In the genomic region with DNA sequence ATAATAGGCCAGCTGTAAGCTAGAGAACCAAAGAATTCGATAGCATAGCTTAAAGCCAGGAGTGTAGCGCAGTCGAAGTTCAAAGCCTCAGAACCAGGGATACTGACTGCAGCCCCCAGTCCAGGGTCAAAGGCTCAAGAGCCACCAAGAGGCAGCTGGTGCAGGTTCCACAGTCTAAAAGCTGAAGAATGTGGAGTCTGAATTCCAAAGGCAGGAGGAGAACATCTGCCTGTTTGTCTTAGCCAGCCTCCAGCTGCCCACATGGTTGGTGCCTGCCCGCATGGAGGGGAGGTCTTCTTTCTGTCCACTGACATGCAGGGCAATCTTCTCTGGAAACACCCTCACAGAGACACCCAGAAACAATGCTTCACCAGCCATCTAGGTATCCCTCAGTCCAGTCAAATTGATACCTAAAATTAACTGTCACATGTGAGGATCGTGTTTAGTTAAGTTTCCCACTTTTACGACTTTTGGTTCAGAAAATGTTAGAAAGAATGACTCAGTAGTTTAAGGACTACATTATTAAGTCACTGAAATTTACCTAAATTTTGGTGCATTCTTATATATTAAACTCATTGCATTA, we compare ENCODE assay signal across 27 cellular contexts. TPM values are rescaled to one million over a fixed set of nuclear protein-coding genes. Genes with fewer than 3 reads are reported as not detected.
DNase-seq lines count a peak whose midpoint lies in the region; ATAC-seq, FAIRE-seq and TF ChIP-seq lines count a peak whose summit lies in the region.
"Had no signal": no experiment of that assay in that cellular context is flagged by ENCODE, and none has a peak within 500 bp of the region (broad histone marks: within the 10 kb centered on the region; RNA-seq: fewer than 3 reads in every experiment).

No MANE protein-coding gene starts in this region.

- peak; percentile 51 for ATAC-seq in activated CD4-positive, alpha-beta T cell treated with anti-CD3 and anti-CD28 coated beads for 36 hours
- peak; percentile 57 for ATAC-seq in HepG2
- ATAC-seq in right lobe of liver = no peak
- peak; percentile 73 for ATAC-seq in GM12878
- ATAC-seq in stimulated activated effector memory CD8-positive, alpha-beta T cell treated with anti-CD3 and anti-CD28 coated beads, Interleukin-12 subunit alpha, Interleukin-12 subunit beta, amount 100 ng/mL, for 72 hours = peak; percentile 78
- ATAC-seq in HG02610 (IDR thresholded peaks at IDR 0.05; ENCODE audit: unreplicated experiment) = no peak

- TF ChIP-seq RAD21 in HepG2 (CRISPR knock-in tag; IDR thresholded peaks at IDR 0.05) (no peak), GM12878 (IDR thresholded peaks at IDR 0.05; ENCODE audit: insufficient read depth, low read depth, low read length) (no peak)

- CTCF ChIA-PET in activated CD4-positive, alpha-beta T cell treated with anti-CD3 and anti-CD28 coated beads for 36 hours (lab: Charles Lee) = interaction anchor here (2.5 kb wide), 1 partner anchor 173 kb away, joined by 8 read pairs; no protein-coding TSS in a partner anchor
- CTCF ChIA-PET in activated CD4-positive, alpha-beta T cell treated with anti-CD3 and anti-CD28 coated beads, Interleukin-2, amount 10 ng/mL, durations not matched to agents 7 days and 5 days (lab: Charles Lee) = interaction anchor here (0.5 to 1.2 kb wide), 3 partner anchors 173 to 692 kb away, joined by 3 to 4 read pairs (median 4); no protein-coding TSS in a partner anchor
- CTCF ChIA-PET in HepG2 (lab: Yijun Ruan, JAX; ENCODE audit: low intra/inter-chr PET ratio, low total read pairs) (no interaction called here), GM12878 (lab: Yijun Ruan, JAX) (interaction anchor here (0.6 to 3.0 kb wide), 4 partner anchors 165 to 194 kb away, joined by 3 to 9 read pairs (median 5); no protein-coding TSS in a partner anchor)

- intact Hi-C loops in activated CD4-positive, alpha-beta T cell treated with anti-CD3 and anti-CD28 coated beads for 36 hours (cut with DNase I, micrococcal nuclease) = no loop called here
- intact Hi-C loops in HepG2 (cut with micrococcal nuclease; ENCODE audit: unreplicated experiment) = no loop called here
- intact Hi-C loops in right lobe of liver (cut with DNase I) = loop anchor here in 1 of 2 donors (10.0 kb wide), 1 partner anchor 161 kb away; no protein-coding TSS in a partner anchor
- intact Hi-C loops in GM12878 (cut with micrococcal nuclease; ENCODE audit: unreplicated experiment) = no loop called here

- no TSS peak for BruUV-seq in HepG2 (replicated peaks; lab: Mats Ljungman, UMichigan)
- BruUV-seq in GM12878 (replicated peaks; lab: Mats Ljungman, UMichigan) = no TSS peak

- no peak for DNase-seq in activated CD4-positive, alpha-beta T cell treated with anti-CD3 and anti-CD28 coated beads for 36 hours
- no peak for DNase-seq in activated CD4-positive, alpha-beta T cell treated with anti-CD3 and anti-CD28 coated beads, Interleukin-2, amount 10 ng/mL, durations not matched to agents 7 days and 5 days
- DNase-seq in HepG2 (ENCODE audit: low spot score) (peak; percentile 3), right lobe of liver (no peak), GM12878 (ENCODE audit: low read depth, low spot score) (no peak), T1000 (lab: John Stamatoyannopoulos, UW) (no peak)
- DNase-seq in stimulated activated effector memory CD8-positive, alpha-beta T cell treated with anti-CD3 and anti-CD28 coated beads, Interleukin-12 subunit alpha, Interleukin-12 subunit beta, amount 100 ng/mL, for 72 hours (ENCODE audit: low spot score in 2 of 2) = no peak
- DNase-seq: ACHN; CD8-positive, alpha-beta memory T cell; EL; GF-D8; KG1; NCI-H1092; NCI-H1436; NCI-H187 treated with DMSO at 0.1 percent for 48 hours; NCI-H2107; NCI-H510A treated with DMSO at 0.1 percent for 48 hours; NCI-H748 treated with DMSO at 0.1 percent for 48 hours; PC-9; RPMI8226; SHP77 had no signal

- no peaks in the 10 kb centered on the region for H3K9me3 ChIP-seq in HepG2 (ENCODE audit: low read length)
- H3K9me3 ChIP-seq in right lobe of liver = no peaks in the 10 kb centered on the region
- no peaks in the 10 kb centered on the region for H3K9me3 ChIP-seq in GM12878 (replicated peaks; ENCODE audit: control insufficient read depth, insufficient read depth, low read length)

- no peak overlapping the region for H3K27ac Mint-ChIP-seq in activated CD4-positive, alpha-beta T cell treated with anti-CD3 and anti-CD28 coated beads for 36 hours
- H3K27ac Mint-ChIP-seq in activated CD4-positive, alpha-beta T cell treated with anti-CD3 and anti-CD28 coated beads, Interleukin-2, amount 10 ng/mL, durations not matched to agents 7 days and 5 days = no peak overlapping the region
- H3K27ac Mint-ChIP-seq in stimulated activated effector memory CD8-positive, alpha-beta T cell treated with anti-CD3 and anti-CD28 coated beads, Interleukin-12 subunit alpha, Interleukin-12 subunit beta, amount 100 ng/mL, for 72 hours = peak overlapping the region; percentile 50

- FAIRE-seq in HepG2 (lab: Jason Lieb, UNC) = no peak
- FAIRE-seq in GM12878 (lab: Jason Lieb, UNC) = peak; percentile 18
- FAIRE-seq: H54 had no signal

- in situ Hi-C loops in HepG2 (cut with HindIII; ENCODE audit: extremely low pct_ligation_motif_present, low pct_unique_long_range_greater_than_20kb) = no loop called here
- in situ Hi-C loops in GM12878 (cut with MboI) = no loop called here

- TF ChIP-seq CTCF in HepG2 (CRISPR knock-in tag; IDR thresholded peaks at IDR 0.05) (no peak), right lobe of liver (IDR thresholded peaks at IDR 0.05) (no peak), GM12878 (IDR thresholded peaks at IDR 0.05 in 2 of 3, conservative IDR thresholded peaks at IDR 0.05 in 1 of 3; ENCODE audit: control insufficient read depth in 2 of 3, extremely low read depth in 1 of 3, insufficient read depth in 1 of 3, low read depth in 3 of 3, low read length in 3 of 3) (no peak)

- H3K36me3 ChIP-seq in HepG2 (replicated peaks in 1 of 2; ENCODE audit: control insufficient read depth in 1 of 2, insufficient read depth in 2 of 2, low read length in 2 of 2) (peaks cover 5 to 19% of the 10 kb centered on the region in 2 experiments; a peak in 4 of 5 replicates), right lobe of liver (peaks cover 0 to 11% (median 4%) of the 10 kb centered on the region in 4 donors), GM12878 (ENCODE audit: control insufficient read depth in 2 of 2, insufficient read depth in 2 of 2, low read length in 1 of 2) (no peaks in the 10 kb centered on the region; a peak in 3 of 4 replicates)

- TF ChIP-seq EP300 in HepG2 (IDR thresholded peaks at IDR 0.05; ENCODE audit: low read depth in 2 of 2, low read length in 2 of 2) (no peak), HepG2 (CRISPR knock-in tag; IDR thresholded peaks at IDR 0.05; ENCODE audit: borderline replicate concordance) (no peak), GM12878 (IDR thresholded peaks at IDR 0.05; ENCODE audit: borderline replicate concordance in 1 of 2, control insufficient read depth in 1 of 2, low read depth in 2 of 2, low read length in 2 of 2) (no peak)

- H3K79me2 ChIP-seq in HepG2 (ENCODE audit: insufficient read depth, low read length) (no peaks in the 10 kb centered on the region), GM12878 (ENCODE audit: control insufficient read depth, insufficient read depth, low read length) (no peaks in the 10 kb centered on the region)

- H3K9ac ChIP-seq in HepG2 (ENCODE audit: insufficient read depth, low read depth, low read length) (no peak overlapping the region), GM12878 (ENCODE audit: control insufficient read depth, insufficient read depth, low read length) (no peak overlapping the region)
- H3K9ac ChIP-seq: BLaER1 treated with 17β-estradiol and CSF1 and Interleukin-3, amounts not matched to agents 10 nM and 100 nM had no signal

- peaks cover 14% of the 10 kb centered on the region for H3K4me1 Mint-ChIP-seq in activated CD4-positive, alpha-beta T cell treated with anti-CD3 and anti-CD28 coated beads for 36 hours
- H3K4me1 Mint-ChIP-seq in activated CD4-positive, alpha-beta T cell treated with anti-CD3 and anti-CD28 coated beads, Interleukin-2, amount 10 ng/mL, durations not matched to agents 7 days and 5 days = peaks cover 2% of the 10 kb centered on the region
- H3K4me1 Mint-ChIP-seq in stimulated activated effector memory CD8-positive, alpha-beta T cell treated with anti-CD3 and anti-CD28 coated beads, Interleukin-12 subunit alpha, Interleukin-12 subunit beta, amount 100 ng/mL, for 72 hours = no peaks in the 10 kb centered on the region
- H3K4me1 Mint-ChIP-seq: CD8-positive, alpha-beta memory T cell had no signal

- 84% methylated on average over 6 of the region's 6 CpGs for WGBS in HepG2 (ENCODE audit: low lambda C conversion rate)
- 77% methylated on average over 3 of the region's 6 CpGs for WGBS in right lobe of liver (ENCODE audit: insufficient coverage, low coverage, low lambda C conversion rate, missing lambda C conversion rate)
- WGBS in GM12878 (ENCODE audit: insufficient coverage, insufficient replicate concordance, low lambda C conversion rate, missing lambda C conversion rate) = 67% methylated on average over 6 of the region's 6 CpGs

- no peak overlapping the region for H2AFZ ChIP-seq in HepG2 (ENCODE audit: low read length)
- no peak overlapping the region for H2AFZ ChIP-seq in GM12878 (ENCODE audit: control insufficient read depth, low read depth, low read length)
- H2AFZ ChIP-seq: PC-9 had no signal

- H3K4me3 Mint-ChIP-seq in activated CD4-positive, alpha-beta T cell treated with anti-CD3 and anti-CD28 coated beads for 36 hours = no peak overlapping the region
- H3K4me3 Mint-ChIP-seq in activated CD4-positive, alpha-beta T cell treated with anti-CD3 and anti-CD28 coated beads, Interleukin-2, amount 10 ng/mL, durations not matched to agents 7 days and 5 days = no peak overlapping the region
- no peak overlapping the region for H3K4me3 Mint-ChIP-seq in stimulated activated effector memory CD8-positive, alpha-beta T cell treated with anti-CD3 and anti-CD28 coated beads, Interleukin-12 subunit alpha, Interleukin-12 subunit beta, amount 100 ng/mL, for 72 hours
- H3K4me3 Mint-ChIP-seq: CD8-positive, alpha-beta memory T cell had no signal

- peaks cover 23% of the 10 kb centered on the region for H3K36me3 Mint-ChIP-seq in activated CD4-positive, alpha-beta T cell treated with anti-CD3 and anti-CD28 coated beads for 36 hours (ENCODE audit: low read depth)
- H3K36me3 Mint-ChIP-seq in activated CD4-positive, alpha-beta T cell treated with anti-CD3 and anti-CD28 coated beads, Interleukin-2, amount 10 ng/mL, durations not matched to agents 7 days and 5 days (ENCODE audit: low read depth) = peaks cover 60% of the 10 kb centered on the region
- H3K36me3 Mint-ChIP-seq in stimulated activated effector memory CD8-positive, alpha-beta T cell treated with anti-CD3 and anti-CD28 coated beads, Interleukin-12 subunit alpha, Interleukin-12 subunit beta, amount 100 ng/mL, for 72 hours = peaks cover 34% of the 10 kb centered on the region

- RAD21 ChIA-PET in GM12878 (lab: Charles Lee; ENCODE audit: unreplicated experiment) = interaction anchor here (0.5 kb wide), 1 partner anchor 672 kb away, joined by 4 read pairs; no protein-coding TSS in a partner anchor

- H3K9me3 Mint-ChIP-seq in activated CD4-positive, alpha-beta T cell treated with anti-CD3 and anti-CD28 coated beads for 36 hours (ENCODE audit: low read depth) = no peaks in the 10 kb centered on the region
- H3K9me3 Mint-ChIP-seq in activated CD4-positive, alpha-beta T cell treated with anti-CD3 and anti-CD28 coated beads, Interleukin-2, amount 10 ng/mL, durations not matched to agents 7 days and 5 days = no peaks in the 10 kb centered on the region
- H3K9me3 Mint-ChIP-seq in stimulated activated effector memory CD8-positive, alpha-beta T cell treated with anti-CD3 and anti-CD28 coated beads, Interleukin-12 subunit alpha, Interleukin-12 subunit beta, amount 100 ng/mL, for 72 hours = no peaks in the 10 kb centered on the region
- H3K9me3 Mint-ChIP-seq: CD8-positive, alpha-beta memory T cell had no signal

- no peak overlapping the region for H3K4me3 ChIP-seq in HepG2 (replicated peaks in 1 of 3; ENCODE audit: insufficient read depth in 1 of 3, low read depth in 2 of 3, low read length in 3 of 3)
- no peak overlapping the region for H3K4me3 ChIP-seq in right lobe of liver
- no peak overlapping the region for H3K4me3 ChIP-seq in GM12878
- H3K4me3 ChIP-seq: BLaER1 treated with 17β-estradiol and CSF1 and Interleukin-3, amounts not matched to agents 10 nM and 100 nM; PC-9 had no signal

- no peaks in the 10 kb centered on the region for H3K27me3 Mint-ChIP-seq in activated CD4-positive, alpha-beta T cell treated with anti-CD3 and anti-CD28 coated beads for 36 hours
- H3K27me3 Mint-ChIP-seq in activated CD4-positive, alpha-beta T cell treated with anti-CD3 and anti-CD28 coated beads, Interleukin-2, amount 10 ng/mL, durations not matched to agents 7 days and 5 days = no peaks in the 10 kb centered on the region
- H3K27me3 Mint-ChIP-seq: CD8-positive, alpha-beta memory T cell had no signal

- H3K27me3 ChIP-seq in HepG2 (ENCODE audit: control insufficient read depth in 1 of 2, insufficient read depth in 2 of 2, low read length in 2 of 2) (no peaks in the 10 kb centered on the region; a peak in 1 of 5 replicates), right lobe of liver (no peaks in the 10 kb centered on the region), GM12878 (replicated peaks in 1 of 2; ENCODE audit: control insufficient read depth in 2 of 2, insufficient read depth in 2 of 2, low read length in 1 of 2) (no peaks in the 10 kb centered on the region)
- H3K27me3 ChIP-seq: BLaER1 treated with 17β-estradiol and CSF1 and Interleukin-3, amounts not matched to agents 10 nM and 100 nM had no signal

- H4K20me1 ChIP-seq in HepG2 (ENCODE audit: insufficient read depth, low read length) (0 out of 2 replicates have a peak, but pooled peaks cover 3% of the 10 kb centered on the region), GM12878 (ENCODE audit: control insufficient read depth, insufficient read depth) (no peaks in the 10 kb centered on the region)
- H4K20me1 ChIP-seq: BLaER1 treated with 17β-estradiol and CSF1 and Interleukin-3, amounts not matched to agents 10 nM and 100 nM had no signal

- POLR2A ChIA-PET in activated CD4-positive, alpha-beta T cell treated with anti-CD3 and anti-CD28 coated beads for 36 hours (lab: Charles Lee) = no interaction called here
- POLR2A ChIA-PET in activated CD4-positive, alpha-beta T cell treated with anti-CD3 and anti-CD28 coated beads, Interleukin-2, amount 10 ng/mL, durations not matched to agents 7 days and 5 days (lab: Charles Lee) = no interaction called here
- POLR2A ChIA-PET in HepG2 (lab: Yijun Ruan, JAX) = no interaction called here
- POLR2A ChIA-PET in GM12878 (lab: Charles Lee) = interaction anchor here (0.5 to 0.6 kb wide), 2 partner anchors 58 to 340 kb away, joined by 3 to 4 read pairs; no protein-coding TSS in a partner anchor

- SMC1A ChIA-PET in GM12878 (lab: Charles Lee; ENCODE audit: uncharacterized antibody, unreplicated experiment) = interaction anchor here (1.0 to 1.6 kb wide), 3 partner anchors 86 to 182 kb away, joined by 3 to 5 read pairs (median 4); no protein-coding TSS in a partner anchor

- TF ChIP-seq POLR2A in HepG2 (IDR thresholded peaks at IDR 0.05; ENCODE audit: insufficient read depth in 1 of 2, low read depth in 2 of 2, low read length in 2 of 2) (no peak), right lobe of liver (IDR thresholded peaks at IDR 0.05) (no peak), GM12878 (IDR thresholded peaks at IDR 0.05; ENCODE audit: low read depth, low read length) (no peak)

- H3K4me2 ChIP-seq in HepG2 (ENCODE audit: low read depth, low read length) (no peak overlapping the region), GM12878 (ENCODE audit: control insufficient read depth, insufficient read depth) (no peak overlapping the region)
- H3K4me2 ChIP-seq: BLaER1 treated with 17β-estradiol and CSF1 and Interleukin-3, amounts not matched to agents 10 nM and 100 nM; PC-9 had no signal

- H3K27ac ChIP-seq in HepG2 (ENCODE audit: extremely low read length, insufficient read depth, low read length) (no peak overlapping the region), right lobe of liver (no peak overlapping the region), GM12878 (ENCODE audit: control insufficient read depth, insufficient read depth) (no peak overlapping the region)
- H3K27ac ChIP-seq: 22Rv1, HL-60, PC-9 had no signal

- H3K4me1 ChIP-seq in HepG2 (ENCODE audit: insufficient read depth, low read length) (0 out of 2 replicates have a peak, but pooled peaks cover 5% of the 10 kb centered on the region), right lobe of liver (no peaks in the 10 kb centered on the region), GM12878 (ENCODE audit: control insufficient read depth, insufficient read depth, low read length) (no peaks in the 10 kb centered on the region)
- H3K4me1 ChIP-seq: BLaER1 treated with 17β-estradiol and CSF1 and Interleukin-3, amounts not matched to agents 10 nM and 100 nM had no signal

RNA-seq across cellular contexts. Expression of gene RHOH, which starts 52.8 kb away (rescaled TPM):
- total RNA-seq in activated CD4-positive, alpha-beta T cell treated with anti-CD3 and anti-CD28 coated beads for 36 hours = 10 to 100 TPM; 74.7 to 83.6 TPM
- 100 to 1,000 TPM; 134 to 137 TPM for total RNA-seq in activated CD4-positive, alpha-beta T cell treated with anti-CD3 and anti-CD28 coated beads, Interleukin-2, amount 10 ng/mL, durations not matched to agents 7 days and 5 days
- total RNA-seq in HepG2 (2016; rRNA removed; fragmentation: Illumina TruSeq; extraction: Trizol) (not detected in 2 replicates), right lobe of liver (1 to 10 TPM in 1 of 6 experiments, under 1 TPM in 5; 0.25 to 1.2 (median 0.62) TPM), GM12878 (2014; rRNA removed) (47.2 and 49.3 TPM in 2 replicates), GM12878 (2014; rRNA removed; fragmentation: Illumina TruSeq; extraction: Trizol) (46.5 and 48.1 TPM in 2 replicates), GM12878 (2021) (64.5 and 65.7 TPM in 2 replicates)
- total RNA-seq in HepG2 (2016; cell fraction: cytosol; rRNA removed; fragmentation: Illumina TruSeq; extraction: Trizol; ENCODE audit: low read depth) = not detected in 2 replicates
- total RNA-seq in HepG2 (2016; cell fraction: insoluble cytoplasmic fraction; rRNA removed; fragmentation: Illumina TruSeq; extraction: Trizol) = 0.06 TPM in 1 of 2 replicates, not detected in the other
- not detected in 2 replicates for total RNA-seq in HepG2 (2016; cell fraction: membrane; rRNA removed; fragmentation: Illumina TruSeq; extraction: Trizol)
- total RNA-seq in HepG2 (2016; cell fraction: nucleus; rRNA removed; fragmentation: Illumina TruSeq; extraction: Trizol) = not detected in 2 replicates
- polyA plus RNA-seq in HepG2 (2011; rRNA removed) (0.22 and 0.57 TPM in 2 replicates), GM12878 (2011; rRNA removed) (120 and 128 TPM in 2 replicates), GM12878 (2014; fragmentation: Illumina TruSeq; extraction: Trizol) (51.9 and 67.1 TPM in 2 replicates), GM12878 (2014; fragmentation: Nextera tagmentation; extraction: Ambion mirVana) (10 to 100 TPM; 48.9 to 78.4 TPM), GM12878 (2014; rRNA removed) (48.4 and 49.5 TPM in 2 replicates), GM12878 (2016; fragmentation: Nextera tagmentation; extraction: Ambion mirVana) (10 to 100 TPM; 63.8 to 64.4 TPM)
- 0.21 and 0.59 TPM in 2 replicates for polyA plus RNA-seq in HepG2 (2011; cell fraction: cytosol; rRNA removed)
- polyA plus RNA-seq in HepG2 (2011; cell fraction: nucleus; rRNA removed) = 0.38 and 0.48 TPM in 2 replicates
- polyA plus RNA-seq in HepG2 (2012) = 0.11 and 0.48 TPM in 2 replicates
- polyA plus RNA-seq in HepG2 (2016; cell fraction: cytosol; fragmentation: Illumina TruSeq; extraction: Trizol; ENCODE audit: low read depth) = not detected in 2 replicates
- polyA plus RNA-seq in HepG2 (2016; cell fraction: insoluble cytoplasmic fraction; fragmentation: Illumina TruSeq; extraction: Trizol; ENCODE audit: low read depth) = 0.21 TPM in 1 of 2 replicates, not detected in the other
- polyA plus RNA-seq in HepG2 (2016; cell fraction: membrane; fragmentation: Illumina TruSeq; extraction: Trizol; ENCODE audit: low read depth) = not detected in 2 replicates
- not detected in 2 replicates for polyA plus RNA-seq in HepG2 (2016; cell fraction: nucleus; fragmentation: Illumina TruSeq; extraction: Trizol; ENCODE audit: insufficient read depth, low read depth)
- 0.82 TPM in 1 of 2 replicates, not detected in the other for polyA minus RNA-seq in HepG2 (2011; rRNA and poly(A)+ RNA removed; ENCODE audit: low replicate concordance)
- polyA minus RNA-seq in HepG2 (2011; cell fraction: cytosol; rRNA and poly(A)+ RNA removed) = 0.30 TPM in 1 of 2 replicates, not detected in the other
- 0.13 and 0.87 TPM in 2 replicates for polyA minus RNA-seq in HepG2 (2011; cell fraction: nucleus; rRNA and poly(A)+ RNA removed)
- total RNA-seq in GM12878 (2013; cell fraction: nucleolus; rRNA removed) = 89.6 and 93.8 TPM in 2 replicates
- polyA plus RNA-seq in GM12878 (2011; ENCODE audit: low read depth) = 44.8 TPM
- polyA plus RNA-seq in GM12878 (2011; cell fraction: cytosol; rRNA removed) = 117 and 119 TPM in 2 replicates
- polyA plus RNA-seq in GM12878 (2011; cell fraction: nucleus; rRNA removed) = 75.7 and 87.1 TPM in 2 replicates
- 56.8 and 82.4 TPM in 2 replicates for polyA plus RNA-seq in GM12878 (2012)
- polyA minus RNA-seq in GM12878 (2011; rRNA and poly(A)+ RNA removed) = 176 and 260 TPM in 2 replicates
- 56.8 and 63.4 TPM in 2 replicates for polyA minus RNA-seq in GM12878 (2011; cell fraction: cytosol; rRNA and poly(A)+ RNA removed)
- 91.3 and 105 TPM in 2 replicates for polyA minus RNA-seq in GM12878 (2011; cell fraction: nucleus; rRNA and poly(A)+ RNA removed)
- total RNA-seq: HT-29, PC-9 had no signal

Comparison
In these comparisons a context has a peak if more than half of its experiments do, and no peak if none do; other contexts are left out.
1. ATAC-seq: peak in activated CD4-positive, alpha-beta T cell treated with anti-CD3 and anti-CD28 coated beads for 36 hours (single experiment), HepG2 (single experiment), GM12878 (single experiment) and stimulated activated effector memory CD8-positive, alpha-beta T cell treated with anti-CD3 and anti-CD28 coated beads, Interleukin-12 subunit alpha, Interleukin-12 subunit beta, amount 100 ng/mL, for 72 hours (single experiment); none in right lobe of liver (0 of 4) and HG02610 (single experiment).
2. RNA of gene RHOH, which starts 52.8 kb away (total RNA-seq): 134 to 137 TPM in activated CD4-positive, alpha-beta T cell treated with anti-CD3 and anti-CD28 coated beads, Interleukin-2, amount 10 ng/mL, durations not matched to agents 7 days and 5 days, 74.7 to 83.6 TPM in activated CD4-positive, alpha-beta T cell treated with anti-CD3 and anti-CD28 coated beads for 36 hours and 46.5 to 93.8 TPM in GM12878; 0.25 to 1.2 TPM in right lobe of liver and 0.06 TPM in HepG2; every median in the first group is over 10 times any median in the second.